Comparison of ENCODE assay signal across 1 cellular context in the genomic region with DNA sequence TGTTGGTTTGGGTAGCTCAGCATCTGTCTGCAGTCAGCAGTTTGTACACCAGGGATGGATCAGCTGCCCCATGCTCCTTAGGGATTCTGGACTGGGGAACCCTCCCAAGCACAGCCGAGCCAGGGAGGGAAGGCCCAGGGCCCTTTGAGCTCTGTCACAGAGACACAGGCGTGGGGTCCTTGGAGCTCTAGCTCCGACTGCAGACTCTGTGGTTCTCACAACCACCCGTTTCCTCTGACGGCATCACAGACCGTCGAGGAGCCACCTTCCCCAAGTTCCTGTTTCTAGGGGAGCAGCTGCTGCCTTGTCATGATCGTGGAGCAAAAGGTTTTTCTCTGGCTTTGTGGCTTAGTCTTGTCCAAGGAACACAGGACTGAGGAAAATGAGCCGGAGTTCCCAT.
TF ChIP-seq lines count a peak whose summit lies in the region.

A gene with protein sequence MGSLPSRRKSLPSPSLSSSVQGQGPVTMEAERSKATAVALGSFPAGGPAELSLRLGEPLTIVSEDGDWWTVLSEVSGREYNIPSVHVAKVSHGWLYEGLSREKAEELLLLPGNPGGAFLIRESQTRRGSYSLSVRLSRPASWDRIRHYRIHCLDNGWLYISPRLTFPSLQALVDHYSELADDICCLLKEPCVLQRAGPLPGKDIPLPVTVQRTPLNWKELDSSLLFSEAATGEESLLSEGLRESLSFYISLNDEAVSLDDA (minus strand): TSS at position 199 of the 400 bp plus-strand sequence. CDS start 4,861 bp downstream, outside the sequence.

TF ChIP-seq in GM12878, 131 proteins besides CTCF, POLR2A, EP300 and RAD21 (continued from another document):
- TF ChIP-seq, protein P1, sequence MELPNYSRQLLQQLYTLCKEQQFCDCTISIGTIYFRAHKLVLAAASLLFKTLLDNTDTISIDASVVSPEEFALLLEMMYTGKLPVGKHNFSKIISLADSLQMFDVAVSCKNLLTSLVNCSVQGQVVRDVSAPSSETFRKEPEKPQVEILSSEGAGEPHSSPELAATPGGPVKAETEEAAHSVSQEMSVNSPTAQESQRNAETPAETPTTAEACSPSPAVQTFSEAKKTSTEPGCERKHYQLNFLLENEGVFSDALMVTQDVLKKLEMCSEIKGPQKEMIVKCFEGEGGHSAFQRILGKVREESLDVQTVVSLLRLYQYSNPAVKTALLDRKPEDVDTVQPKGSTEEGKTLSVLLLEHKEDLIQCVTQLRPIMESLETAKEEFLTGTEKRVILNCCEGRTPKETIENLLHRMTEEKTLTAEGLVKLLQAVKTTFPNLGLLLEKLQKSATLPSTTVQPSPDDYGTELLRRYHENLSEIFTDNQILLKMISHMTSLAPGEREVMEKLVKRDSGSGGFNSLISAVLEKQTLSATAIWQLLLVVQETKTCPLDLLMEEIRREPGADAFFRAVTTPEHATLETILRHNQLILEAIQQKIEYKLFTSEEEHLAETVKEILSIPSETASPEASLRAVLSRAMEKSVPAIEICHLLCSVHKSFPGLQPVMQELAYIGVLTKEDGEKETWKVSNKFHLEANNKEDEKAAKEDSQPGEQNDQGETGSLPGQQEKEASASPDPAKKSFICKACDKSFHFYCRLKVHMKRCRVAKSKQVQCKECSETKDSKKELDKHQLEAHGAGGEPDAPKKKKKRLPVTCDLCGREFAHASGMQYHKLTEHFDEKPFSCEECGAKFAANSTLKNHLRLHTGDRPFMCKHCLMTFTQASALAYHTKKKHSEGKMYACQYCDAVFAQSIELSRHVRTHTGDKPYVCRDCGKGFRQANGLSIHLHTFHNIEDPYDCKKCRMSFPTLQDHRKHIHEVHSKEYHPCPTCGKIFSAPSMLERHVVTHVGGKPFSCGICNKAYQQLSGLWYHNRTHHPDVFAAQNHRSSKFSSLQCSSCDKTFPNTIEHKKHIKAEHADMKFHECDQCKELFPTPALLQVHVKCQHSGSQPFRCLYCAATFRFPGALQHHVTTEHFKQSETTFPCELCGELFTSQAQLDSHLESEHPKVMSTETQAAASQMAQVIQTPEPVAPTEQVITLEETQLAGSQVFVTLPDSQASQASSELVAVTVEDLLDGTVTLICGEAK (IDR thresholded peaks at IDR 0.05; ENCODE audit: borderline replicate concordance) = no peak
- 0 out of 2 replicates have a peak, but pooled peaks have one; percentile 23 for TF ChIP-seq GABPA (IDR thresholded peaks at IDR 0.05; ENCODE audit: low read depth)
- TF ChIP-seq TBL1XR1 (IDR thresholded peaks at IDR 0.05; ENCODE audit: low read depth, low read length) = no peak
- TF ChIP-seq RUNX3 (IDR thresholded peaks at IDR 0.05; ENCODE audit: low read length) = peak; percentile 50; the same call in 1 of the 2 replicates
- no peak for TF ChIP-seq DPF2 (IDR thresholded peaks at IDR 0.05)
- TF ChIP-seq SUZ12 (IDR thresholded peaks at IDR 0.05; ENCODE audit: unreplicated experiment) = no peak
- no peak for TF ChIP-seq SMARCA5 (IDR thresholded peaks at IDR 0.05)
- no peak for TF ChIP-seq ZZZ3 (IDR thresholded peaks at IDR 0.05; ENCODE audit: control insufficient read depth, insufficient read length, low read depth)
